ENCODE assay signal across 27 cellular contexts in genomic region chr3:178258121-178258520, GRCh38.
"Had no signal": no experiment of that assay in that cellular context is flagged by ENCODE, and none has a peak within 500 bp of the region (broad histone marks: within the 10 kb centered on the region; RNA-seq: fewer than 3 reads in every experiment).

No MANE protein-coding gene starts in this region.

- H3K9me3 ChIP-seq: esophagus muscularis mucosa, esophagus squamous epithelium, gastrocnemius medialis, gastroesophageal sphincter, heart left ventricle had no signal

- FAIRE-seq: endometrium, endothelial cell of umbilical vein, frontal cortex had no signal

- H3K36me3 ChIP-seq: esophagus muscularis mucosa, esophagus squamous epithelium, gastrocnemius medialis, gastroesophageal sphincter, heart left ventricle, heart right ventricle had no signal

- H3K4me1 ChIP-seq: esophagus squamous epithelium, foreskin keratinocyte, gastrocnemius medialis, gastroesophageal sphincter had no signal

- H3K27ac ChIP-seq: coronary artery, dorsolateral prefrontal cortex, epithelial cell of prostate, esophagus muscularis mucosa, esophagus squamous epithelium, foreskin keratinocyte, gastrocnemius medialis, gastroesophageal sphincter, heart left ventricle, heart right ventricle, hepatocyte had no signal

- H3K27me3 ChIP-seq: dorsolateral prefrontal cortex, esophagus muscularis mucosa, esophagus squamous epithelium, foreskin keratinocyte, gastrocnemius medialis, gastroesophageal sphincter, heart left ventricle, heart right ventricle, hepatocyte had no signal

- H3K79me2 ChIP-seq: hepatocyte had no signal

- H3K4me2 ChIP-seq: hepatocyte had no signal

- ATAC-seq: effector memory CD8-positive, alpha-beta T cell; esophagus mucosa; foreskin keratinocyte; gastrocnemius medialis; gastroesophageal sphincter; heart left ventricle; heart right ventricle had no signal

- DNase-seq: cortex of kidney; dermis blood vessel endothelial cell; effector CD4-positive, alpha-beta T cell; effector CD8-positive, alpha-beta T cell; effector memory CD4-positive, alpha-beta T cell; effector memory CD8-positive, alpha-beta T cell; endodermal cell; esophagus squamous epithelium; foreskin fibroblast; foreskin keratinocyte; foreskin melanocyte; gastrocnemius medialis; glutamatergic neuron; head of caudate nucleus; heart left ventricle; heart right ventricle; hippocampal formation had no signal

- H3K4me3 ChIP-seq: coronary artery, dorsolateral prefrontal cortex, esophagus muscularis mucosa, esophagus squamous epithelium, gastrocnemius medialis, gastroesophageal sphincter, heart left ventricle, heart right ventricle, hepatocyte had no signal

- H2AFZ ChIP-seq: hepatocyte had no signal
